20 cellular contexts compared by ENCODE assay signal in genomic region chr2:241381872-241382271, GRCh38.
"Had no signal": no experiment of that assay in that cellular context is flagged by ENCODE, and none has a peak within 500 bp of the region (broad histone marks: within the 10 kb centered on the region; RNA-seq: fewer than 3 reads in every experiment).

No MANE protein-coding gene starts in this region.

- H3K27ac ChIP-seq: left ventricle myocardium inferior, pancreas, right lobe of liver, testis had no signal

- H3K4me3 ChIP-seq: ascending aorta, left ventricle myocardium inferior, pancreas, right lobe of liver, testis, upper lobe of left lung had no signal

- DNase-seq: activated B cell treated with CpG ODN at 0.5 μM for 24 hours; activated CD4-positive, alpha-beta T cell treated with anti-CD3 and anti-CD28 coated beads for 36 hours; activated CD4-positive, alpha-beta T cell treated with anti-CD3 and anti-CD28 coated beads, Interleukin-2, amount 50 U/mL, for 4 hours; activated CD8-positive, alpha-beta memory T cell treated with anti-CD3 and anti-CD28 coated beads for 24 hours; activated CD8-positive, alpha-beta memory T cell treated with anti-CD3 and anti-CD28 coated beads, Interleukin-2, amount 50 U/mL, for 4 hours; activated T-cell treated with anti-CD3 and anti-CD28 coated beads, Interleukin-2, amount 50 U/mL, for 24 hours; effector CD8-positive, alpha-beta T cell; foreskin melanocyte; left ventricle myocardium inferior; naive thymus-derived CD4-positive, alpha-beta T cell; pancreas; right lobe of liver; small intestine; stimulated activated CD4-positive, alpha-beta T cell treated with anti-CD3 and anti-CD28 coated beads, Interleukin-2, amount 100 ng/mL, for 24 hours; testis; upper lobe of left lung had no signal

- H3K27me3 ChIP-seq: ascending aorta, pancreas, right lobe of liver, testis, upper lobe of left lung had no signal

- ATAC-seq: activated CD4-positive, alpha-beta T cell treated with anti-CD3 and anti-CD28 coated beads for 36 hours; activated naive CD4-positive, alpha-beta T cell treated with anti-CD3 and anti-CD28 coated beads, Interleukin-2, amount 50 U/mL, for 72 hours; activated T-helper 17 cell treated with anti-CD3 and anti-CD28 coated beads, Interleukin-2, amount 50 U/mL, for 72 hours; naive thymus-derived CD4-positive, alpha-beta T cell; pancreas; stimulated activated memory B cell treated with anti-CD40 and anti-IgM and Interleukin-4, amounts not matched to agents 10 μg/mL and 1 μg/mL and 100 μg/mL, for 72 hours had no signal

- H3K9me3 ChIP-seq: ascending aorta, left ventricle myocardium inferior, pancreas, right lobe of liver, testis, upper lobe of left lung had no signal

- H3K36me3 ChIP-seq: ascending aorta, left ventricle myocardium inferior, pancreas had no signal
